ENCODE assay signal across 8 cellular contexts in genomic region chr2:26970928-26971627, GRCh38. TPM values are rescaled to one million over a fixed set of nuclear protein-coding genes. Genes with fewer than 3 reads are reported as not detected.
DNase-seq lines count a peak whose midpoint lies in the region; ATAC-seq and TF ChIP-seq lines count a peak whose summit lies in the region.

No MANE protein-coding gene starts in this region.

- WGBS in heart left ventricle, 4 donors, result 12 to 16% (median 12%) methylated on average over 33 to 34 of the region's 34 CpGs
- 3% methylated on average over 34 of the region's 34 CpGs for WGBS in prostate gland

- TF ChIP-seq POLR2A in heart left ventricle (IDR thresholded peaks at IDR 0.05), result no peak
- TF ChIP-seq POLR2A in prostate gland (IDR thresholded peaks at IDR 0.05), result no peak

- H3K36me3 ChIP-seq in CD8-positive, alpha-beta T cell (ENCODE audit: insufficient read depth, low read length), result no peaks in the 10 kb centered on the region
- H3K36me3 ChIP-seq in heart left ventricle (no peaks in the 10 kb centered on the region), prostate gland (no peaks in the 10 kb centered on the region)

- no peaks in the 10 kb centered on the region for H3K9me3 ChIP-seq in CD8-positive, alpha-beta T cell (ENCODE audit: low read length)
- H3K9me3 ChIP-seq in heart left ventricle (no peaks in the 10 kb centered on the region), prostate gland (no peaks in the 10 kb centered on the region)

- CTCF ChIA-PET in CD8-positive, alpha-beta T cell (lab: Charles Lee), result interaction anchor here (1.3 to 2.2 kb wide), 2 partner anchors 9 to 46 kb away, joined by 4 to 11 read pairs; no protein-coding TSS in a partner anchor

- H3K36me3 Mint-ChIP-seq in CD8-positive, alpha-beta T cell, result no peaks in the 10 kb centered on the region
- H3K36me3 Mint-ChIP-seq in activated T-cell treated with anti-CD3 and anti-CD28 coated beads, Interleukin-2, amount 50 U/mL, for 4 hours (ENCODE audit: insufficient read depth), result no peaks in the 10 kb centered on the region

- no peak overlapping the region for H3K27ac ChIP-seq in CD8-positive, alpha-beta T cell (ENCODE audit: low read depth, low read length)
- H3K27ac ChIP-seq in heart left ventricle (peak overlapping the region in 11 of 12 donors; percentile 58 to 86 (median 72)), prostate gland (peak overlapping the region; percentile 81 to 83)

- intact Hi-C loops in CD8-positive, alpha-beta T cell (cut with DNase I, micrococcal nuclease), result loop anchor here in 1 of 2 experiments (1.0 kb wide), 2 partner anchors 79 to 115 kb away; partner anchors contain the start of gene KHK
- intact Hi-C loops in heart left ventricle (cut with DNase I), result loop anchor here in 1 of 10 donors (1.0 kb wide), 1 partner anchor 79 kb away; no protein-coding TSS in a partner anchor
- intact Hi-C loops in prostate gland (cut with DNase I), result no loop called here

- ATAC-seq in CD8-positive, alpha-beta T cell, result no peak
- ATAC-seq in HG03520 (IDR thresholded peaks at IDR 0.05; ENCODE audit: unreplicated experiment) (peak; percentile 19), heart left ventricle (peak in 3 of 4 donors; percentile 31 to 44 (median 38)), HG02763 (IDR thresholded peaks at IDR 0.05; ENCODE audit: unreplicated experiment) (no peak), HG02938 (IDR thresholded peaks at IDR 0.05; ENCODE audit: unreplicated experiment) (no peak), HG03469 (IDR thresholded peaks at IDR 0.05; ENCODE audit: unreplicated experiment) (no peak)
- peak; percentile 2 to 41 for ATAC-seq in activated T-cell treated with anti-CD3 and anti-CD28 coated beads, Interleukin-2, amount 50 U/mL, for 4 hours

- H3K9me3 Mint-ChIP-seq in CD8-positive, alpha-beta T cell, result no peaks in the 10 kb centered on the region
- no peaks in the 10 kb centered on the region for H3K9me3 Mint-ChIP-seq in activated T-cell treated with anti-CD3 and anti-CD28 coated beads, Interleukin-2, amount 50 U/mL, for 4 hours

- DNase-seq in CD8-positive, alpha-beta T cell, result no peak
- DNase-seq in activated T-cell treated with anti-CD3 and anti-CD28 coated beads, Interleukin-2, amount 50 U/mL, for 4 hours, result no peak
- peak in 2 of 5 donors; percentile 27 to 34 for DNase-seq in heart left ventricle
- peak; percentile 18 for DNase-seq in prostate gland (ENCODE audit: low spot score)

- peak overlapping the region; percentile 82 for H3K4me3 Mint-ChIP-seq in CD8-positive, alpha-beta T cell
- peak overlapping the region; percentile 86 for H3K4me3 Mint-ChIP-seq in activated T-cell treated with anti-CD3 and anti-CD28 coated beads, Interleukin-2, amount 50 U/mL, for 4 hours

- no peaks in the 10 kb centered on the region for H3K27me3 ChIP-seq in CD8-positive, alpha-beta T cell (ENCODE audit: insufficient read depth, low read length)
- no peaks in the 10 kb centered on the region for H3K27me3 ChIP-seq in heart left ventricle
- no peaks in the 10 kb centered on the region for H3K27me3 ChIP-seq in prostate gland (replicated peaks; ENCODE audit: insufficient read depth)

- peaks cover 9% of the 10 kb centered on the region for H3K4me1 ChIP-seq in CD8-positive, alpha-beta T cell (ENCODE audit: insufficient read depth, low read length)
- H3K4me1 ChIP-seq in heart left ventricle (peaks cover 1 to 33% (median 22%) of the 10 kb centered on the region in 12 donors), prostate gland (replicated peaks) (no peaks in the 10 kb centered on the region)

- peaks cover 16% of the 10 kb centered on the region for H3K27me3 Mint-ChIP-seq in CD8-positive, alpha-beta T cell (ENCODE audit: low read depth)
- H3K27me3 Mint-ChIP-seq in activated T-cell treated with anti-CD3 and anti-CD28 coated beads, Interleukin-2, amount 50 U/mL, for 4 hours (ENCODE audit: low read depth), result peaks cover 11% of the 10 kb centered on the region

- H3K4me3 ChIP-seq in CD8-positive, alpha-beta T cell (ENCODE audit: low read depth, low read length), result peak overlapping the region; percentile 58
- peak overlapping the region; percentile 64 to 96 (median 84) for H3K4me3 ChIP-seq in heart left ventricle
- peak overlapping the region; percentile 73 to 84 for H3K4me3 ChIP-seq in prostate gland

- H3K27ac Mint-ChIP-seq in CD8-positive, alpha-beta T cell, result no peak overlapping the region

- peaks cover 25% of the 10 kb centered on the region for H3K4me1 Mint-ChIP-seq in CD8-positive, alpha-beta T cell (ENCODE audit: low read depth)
- H3K4me1 Mint-ChIP-seq in activated T-cell treated with anti-CD3 and anti-CD28 coated beads, Interleukin-2, amount 50 U/mL, for 4 hours (ENCODE audit: low read depth), result peaks cover 21% of the 10 kb centered on the region

- no peak for TF ChIP-seq CTCF in CD8-positive, alpha-beta T cell (IDR thresholded peaks at IDR 0.05)
- no peak for TF ChIP-seq CTCF in heart left ventricle (IDR thresholded peaks at IDR 0.05)
- no peak for TF ChIP-seq CTCF in prostate gland (IDR thresholded peaks at IDR 0.05)

- POLR2A ChIA-PET in CD8-positive, alpha-beta T cell (lab: Charles Lee), result no interaction called here

RNA-seq across cellular contexts. Expression of gene MAPRE3, which starts 0.6 kb away (rescaled TPM):
- 1 to 10 TPM; 2.6 to 3.8 TPM for total RNA-seq in CD8-positive, alpha-beta T cell
- total RNA-seq in activated T-cell treated with anti-CD3 and anti-CD28 coated beads, Interleukin-2, amount 50 U/mL, for 4 hours, result 1 to 10 TPM; 3.7 to 4.3 (median 3.8) TPM
- 10 to 100 TPM; 27.4 to 55.2 (median 42.3) TPM for total RNA-seq in heart left ventricle
- 10 to 100 TPM; 28.7 to 65.0 TPM for polyA plus RNA-seq in heart left ventricle
- total RNA-seq in prostate gland, result 10 to 100 TPM; 12.0 to 28.9 TPM

Comparison
In these comparisons a context has a peak if more than half of its experiments do, and no peak if none do; other contexts are left out.
1. ATAC-seq: peak in HG03520 (single experiment), activated T-cell treated with anti-CD3 and anti-CD28 coated beads, Interleukin-2, amount 50 U/mL, for 4 hours (2 of 2) and heart left ventricle (3 of 4); none in CD8-positive, alpha-beta T cell (single experiment), HG02763 (single experiment), HG02938 (single experiment) and HG03469 (single experiment).
2. Peak in every context shown above with its lines, with median percentiles within 50 percentile points of each other: H3K4me3 ChIP-seq.